In genomic region chrX:123625952-123626351, GRCh38 we compare ENCODE assay signal across 23 cellular contexts.
"Had no signal": no experiment of that assay in that cellular context is flagged by ENCODE, and none has a peak within 500 bp of the region (broad histone marks: within the 10 kb centered on the region; RNA-seq: fewer than 3 reads in every experiment).

No MANE protein-coding gene starts in this region.

- H3K9me3 ChIP-seq: SJSA1 had no signal

- H3K9ac ChIP-seq: KMS-11 had no signal

- H3K27me3 ChIP-seq: SJSA1 had no signal

- H3K4me2 ChIP-seq: KMS-11 had no signal

- ATAC-seq: K562 had no signal

- DNase-seq: Kasumi-1, MM.1S, NCI-H1092 treated with DMSO at 0.1 percent for 48 hours, NCI-H1417, NCI-H1436 treated with DMSO at 0.1 percent for 48 hours, NCI-H1694, NCI-H187 treated with DMSO at 0.1 percent for 48 hours, NCI-H2029 treated with DMSO at 0.1 percent for 48 hours, NCI-H2107, NCI-H2227 treated with DMSO at 0.1 percent for 48 hours, NCI-H524, NCI-H526 treated with DMSO at 0.1 percent for 48 hours, NCI-H748 treated with DMSO at 0.1 percent for 48 hours, Right ventricle myocardium superior, RPMI8226, SIG-M5 had no signal

- H3K27ac ChIP-seq: HL-60, KMS-11, SJSA1, SK-N-MC had no signal

- FAIRE-seq: HTR-8/SVneo, K562, RCC 7860 had no signal

- H3K4me3 ChIP-seq: K562, SJSA1, SK-N-MC had no signal
